Comparison of ENCODE assay signal across 8 cellular contexts in genomic region chr6:33391278-33392167, GRCh38. TPM values are rescaled to one million over a fixed set of nuclear protein-coding genes. Genes with fewer than 3 reads are reported as not detected.
A peak's percentile ranks its signal among the peaks of the same experiment; 100 is the strongest.
DNase-seq lines count a peak whose midpoint lies in the region; ATAC-seq and TF ChIP-seq lines count a peak whose summit lies in the region.

KIFC1 (plus strand) TSS chr6:33391823; CDS start chr6:33391986, 163 bp downstream.

- H3K27me3 Mint-ChIP-seq in activated naive CD8-positive, alpha-beta T cell: no peaks in the 10 kb centered on the region

- H3K4me3 Mint-ChIP-seq in activated naive CD8-positive, alpha-beta T cell: peak within 1 kb of the TSS; percentile 85

- TF ChIP-seq POLR2A in thyroid gland (IDR thresholded peaks at IDR 0.05): no peak

- H3K9me3 ChIP-seq in osteoblast (ENCODE audit: low read depth, low read length) (no peaks in the 10 kb centered on the region), thyroid gland (no peaks in the 10 kb centered on the region)

- H3K27ac ChIP-seq in osteoblast (ENCODE audit: low read depth, low read length) (peak within 1 kb of the TSS; percentile 88), thyroid gland (peak within 1 kb of the TSS; percentile 87 to 97 (median 96))

- intact Hi-C loops in thyroid gland (cut with DNase I): no loop called here

- H3K4me1 Mint-ChIP-seq in activated naive CD8-positive, alpha-beta T cell (ENCODE audit: low read depth): peaks cover 16% of the 10 kb centered on the region

- H3K27me3 ChIP-seq in osteoblast (ENCODE audit: insufficient read depth, low read length) (no peaks in the 10 kb centered on the region), thyroid gland (no peaks in the 10 kb centered on the region)

- peak within 1 kb of the TSS; percentile 95 for H2AFZ ChIP-seq in osteoblast (ENCODE audit: low read length)

- H3K79me2 ChIP-seq in osteoblast (ENCODE audit: insufficient read depth, low read length): peaks cover 45% of the 10 kb centered on the region

- TF ChIP-seq CTCF in GM10266 (IDR thresholded peaks at IDR 0.05; ENCODE audit: control insufficient read depth, insufficient read depth, low read depth, missing control alignments): peak; percentile 93
- TF ChIP-seq CTCF in osteoblast (IDR thresholded peaks at IDR 0.05; ENCODE audit: extremely low read depth, low read depth, low read length): peak; percentile 98
- TF ChIP-seq CTCF in thyroid gland (IDR thresholded peaks at IDR 0.05): peak; percentile 89 to 99 (median 96)

- H3K4me3 ChIP-seq in osteoblast (ENCODE audit: insufficient read depth, low read length) (peak within 1 kb of the TSS; percentile 92), thyroid gland (replicated peaks in 1 of 3) (peak within 1 kb of the TSS in 1 of 3 donors; percentile 34)

- peak within 1 kb of the TSS; percentile 95 for H3K27ac Mint-ChIP-seq in activated naive CD8-positive, alpha-beta T cell

- 0 to 2% methylated on average over 32 to 78 of the region's 90 CpGs for WGBS in thyroid gland, 2 donors

- no peaks in the 10 kb centered on the region for H3K36me3 ChIP-seq in osteoblast (ENCODE audit: insufficient read depth, low read length)
- no peaks in the 10 kb centered on the region for H3K36me3 ChIP-seq in thyroid gland

- peak; percentile 85 for ATAC-seq in HG02588 (IDR thresholded peaks at IDR 0.05; ENCODE audit: unreplicated experiment)

- no peaks in the 10 kb centered on the region for H4K20me1 ChIP-seq in osteoblast (ENCODE audit: insufficient read depth, low read length)

- peak within 1 kb of the TSS; percentile 85 for H3K4me2 ChIP-seq in osteoblast (ENCODE audit: insufficient read depth, low read length)

- peak; percentile 94 for DNase-seq in GM10266 (ENCODE audit: extremely low spot score)
- peak; percentile 98 for DNase-seq in NCI-H1092 (lab: John Stamatoyannopoulos, UW)
- peak; percentile 98 for DNase-seq in SKM-1 (lab: John Stamatoyannopoulos, UW; ENCODE audit: unreplicated experiment)
- DNase-seq in glomerular visceral epithelial cell (ENCODE audit: extremely low spot score): peak; percentile 100
- DNase-seq in osteoblast (ENCODE audit: insufficient read length, low spot score, missing footprints): peak; percentile 99
- DNase-seq in thyroid gland: peak; percentile 99

- H3K9me3 Mint-ChIP-seq in activated naive CD8-positive, alpha-beta T cell (ENCODE audit: low read depth): no peaks in the 10 kb centered on the region

- no peaks in the 10 kb centered on the region for H3K36me3 Mint-ChIP-seq in activated naive CD8-positive, alpha-beta T cell

- peaks cover 27% of the 10 kb centered on the region for H3K4me1 ChIP-seq in osteoblast (ENCODE audit: insufficient read depth, low read length)
- peaks cover 15 to 16% of the 10 kb centered on the region in 2 donors for H3K4me1 ChIP-seq in thyroid gland

RNA-seq across cellular contexts. Expression of gene KIFC1, which starts in this region (rescaled TPM):
- total RNA-seq in osteoblast: 3.2 and 4.0 TPM in 2 replicates
- 1 to 10 TPM in 2 of 4 donors, under 1 TPM in 2; 0.13 to 4.3 (median 0.91) TPM for total RNA-seq in thyroid gland
